1 cellular context compared by ENCODE assay signal in genomic region chr14:50559990-50560928, GRCh38.
A peak's percentile ranks its signal among the peaks of the same experiment; 100 is the strongest.
TF ChIP-seq lines count a peak whose summit lies in the region.

Gene ATL1 (plus strand): TSS chr14:50560145. CDS start chr14:50560266, 121 bp downstream.

TF ChIP-seq in GM12878, 131 proteins besides CTCF, POLR2A, EP300 and RAD21 (continued from another document):
- TF ChIP-seq CUX1 (IDR thresholded peaks at IDR 0.05; ENCODE audit: insufficient replicate concordance, low read depth, low read length) (no peak), SMAD5 (IDR thresholded peaks at IDR 0.05; ENCODE audit: low read depth) (no peak), NFIC (IDR thresholded peaks at IDR 0.05; ENCODE audit: low read depth, low read length) (no peak), TCF3 (IDR thresholded peaks at IDR 0.05; ENCODE audit: borderline replicate concordance, insufficient read depth, low read depth, low read length) (no peak), TCF12 (IDR thresholded peaks at IDR 0.05; ENCODE audit: low read depth, low read length) (no peak), MEF2B (IDR thresholded peaks at IDR 0.05; ENCODE audit: partially characterized antibody, poor library complexity, severe bottlenecking) (peak; percentile 85), ZSCAN29 (IDR thresholded peaks at IDR 0.05) (no peak), EGR1 (IDR thresholded peaks at IDR 0.05; ENCODE audit: borderline replicate concordance in 1 of 2, low read depth in 2 of 2, low read length in 2 of 2) (no peak), SREBF2 (IDR thresholded peaks at IDR 0.05; ENCODE audit: low read length) (no peak), SUZ12 (IDR thresholded peaks at IDR 0.05; ENCODE audit: unreplicated experiment) (peak; percentile 97), JUNB (IDR thresholded peaks at IDR 0.05) (no peak), STAT3 (IDR thresholded peaks at IDR 0.05; ENCODE audit: low read depth, low read length) (no peak), RUNX3 (IDR thresholded peaks at IDR 0.05; ENCODE audit: low read length) (no peak), IRF3 (IDR thresholded peaks at IDR 0.05) (no peak)
